ENCODE assay signal across 19 cellular contexts in the genomic region with DNA sequence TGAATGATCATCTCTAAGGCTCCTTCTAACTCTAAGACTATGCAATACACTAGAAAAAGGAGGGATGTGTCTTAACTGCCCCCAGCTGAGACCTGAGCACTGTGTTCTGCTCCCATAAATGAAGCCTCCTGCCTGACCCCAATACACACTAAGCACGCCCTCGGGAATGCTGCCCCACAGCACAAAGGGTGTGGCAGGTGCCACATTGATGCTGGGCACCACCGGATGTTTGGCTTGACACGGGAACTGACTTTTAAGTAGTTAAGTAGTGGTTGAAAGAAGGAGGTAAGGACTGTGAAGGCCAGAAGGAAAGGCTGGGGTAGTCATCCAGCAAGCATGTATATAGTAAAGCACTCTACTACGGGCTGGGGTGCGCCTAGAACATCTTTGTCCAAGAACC. TPM values are rescaled to one million over a fixed set of nuclear protein-coding genes. Genes with fewer than 3 reads are reported as not detected.
DNase-seq lines count a peak whose midpoint lies in the region; ATAC-seq and TF ChIP-seq lines count a peak whose summit lies in the region.
"Had no signal": no experiment of that assay in that cellular context is flagged by ENCODE, and none has a peak within 500 bp of the region (broad histone marks: within the 10 kb centered on the region; RNA-seq: fewer than 3 reads in every experiment).

No MANE protein-coding gene starts in this region.

- ATAC-seq in left ventricle myocardium superior: no peak
- no peak for ATAC-seq in left cardiac atrium
- no peak for ATAC-seq in HG02884 (IDR thresholded peaks at IDR 0.05; ENCODE audit: unreplicated experiment)
- ATAC-seq: GM12878, SK-N-SH treated with all-trans-retinoic acid at 6 μM for 48 hours had no signal

- intact Hi-C loops in left ventricle myocardium superior (cut with micrococcal nuclease): no loop called here
- intact Hi-C loops in left cardiac atrium (cut with DNase I): no loop called here

- peak overlapping the region in 3 of 5 donors; percentile 41 to 78 (median 69) for H3K4me3 Mint-ChIP-seq in immature natural killer cell
- no peak overlapping the region for H3K4me3 Mint-ChIP-seq in activated naive CD8-positive, alpha-beta T cell treated with anti-CD3 and anti-CD28 coated beads for 36 hours
- H3K4me3 Mint-ChIP-seq: H9 had no signal

- no peaks in the 10 kb centered on the region for H3K9me3 Mint-ChIP-seq in immature natural killer cell
- no peaks in the 10 kb centered on the region for H3K9me3 Mint-ChIP-seq in activated naive CD8-positive, alpha-beta T cell treated with anti-CD3 and anti-CD28 coated beads for 36 hours
- H3K9me3 Mint-ChIP-seq: H9 had no signal

- peak overlapping the region in 4 of 6 donors; percentile 62 to 90 (median 71) for H3K27ac Mint-ChIP-seq in immature natural killer cell
- no peak overlapping the region for H3K27ac Mint-ChIP-seq in activated naive CD8-positive, alpha-beta T cell treated with anti-CD3 and anti-CD28 coated beads for 36 hours
- H3K27ac Mint-ChIP-seq: H9 had no signal

- H3K4me3 ChIP-seq in foreskin fibroblast (ENCODE audit: low read depth in 1 of 2, low read length in 2 of 2): no peak overlapping the region
- H3K4me3 ChIP-seq: GM12878 had no signal

- no peaks in the 10 kb centered on the region for H3K36me3 Mint-ChIP-seq in immature natural killer cell
- H3K36me3 Mint-ChIP-seq in activated naive CD8-positive, alpha-beta T cell treated with anti-CD3 and anti-CD28 coated beads for 36 hours: no peaks in the 10 kb centered on the region

- peaks cover 0 to 37% of the 10 kb centered on the region in 2 donors for H3K4me1 Mint-ChIP-seq in immature natural killer cell
- peaks cover 10% of the 10 kb centered on the region for H3K4me1 Mint-ChIP-seq in activated naive CD8-positive, alpha-beta T cell treated with anti-CD3 and anti-CD28 coated beads for 36 hours

- peaks cover 6 to 14% (median 13%) of the 10 kb centered on the region in 3 donors for H3K27me3 Mint-ChIP-seq in immature natural killer cell (ENCODE audit: low read depth in 3 of 3)
- H3K27me3 Mint-ChIP-seq in activated naive CD8-positive, alpha-beta T cell treated with anti-CD3 and anti-CD28 coated beads for 36 hours: peaks cover 22% of the 10 kb centered on the region

- DNase-seq in left ventricle myocardium superior (peak; percentile 7), left cardiac atrium (no peak), NCI-H510A treated with DMSO at 0.1 percent for 48 hours (lab: John Stamatoyannopoulos, UW) (peak; percentile 45), immature natural killer cell (peak in 1 of 3 donors; percentile 16), foreskin fibroblast (no peak)
- no peak for DNase-seq in activated naive CD8-positive, alpha-beta T cell treated with anti-CD3 and anti-CD28 coated beads for 36 hours
- DNase-seq: H9, MM.1S, NCI-H1092 treated with DMSO at 0.1 percent for 48 hours, NCI-H146, NCI-H2029 treated with DMSO at 0.1 percent for 48 hours, NCI-H774 had no signal

- TF ChIP-seq CTCF in foreskin fibroblast (IDR thresholded peaks at IDR 0.05; ENCODE audit: low read depth, low read length): no peak

RNA-seq across cellular contexts. Expression of gene GSDMA, which starts 4.0 kb away (rescaled TPM):
- total RNA-seq in left ventricle myocardium superior (0.52 TPM), left cardiac atrium (1 to 10 TPM; 1.3 TPM)
- 1 to 10 TPM in 1 of 3 donors, not detected in 2; 2.3 TPM for polyA plus RNA-seq in immature natural killer cell
- total RNA-seq in activated naive CD8-positive, alpha-beta T cell treated with anti-CD3 and anti-CD28 coated beads for 36 hours: under 1 TPM; 0.14 to 0.16 TPM
- total RNA-seq: A673, GM12878, H9, LHCN-M2, NCI-H460, RPMI7951 had no signal

RNA-seq across cellular contexts. Expression of gene PSMD3, which starts 13.8 kb away (rescaled TPM):
- total RNA-seq in left ventricle myocardium superior (83.4 TPM), left cardiac atrium (10 to 100 TPM; 69.0 to 92.8 TPM)
- 10 to 100 TPM; 47.0 to 59.1 (median 47.7) TPM for polyA plus RNA-seq in immature natural killer cell
- 100 to 1,000 TPM; 173 to 177 TPM for total RNA-seq in activated naive CD8-positive, alpha-beta T cell treated with anti-CD3 and anti-CD28 coated beads for 36 hours

RNA-seq across cellular contexts. Expression of gene LRRC3C, which starts 39.2 kb away (rescaled TPM):
- total RNA-seq in left ventricle myocardium superior (not detected), left cardiac atrium (not detected)
- polyA plus RNA-seq in immature natural killer cell: not detected
- not detected for total RNA-seq in activated naive CD8-positive, alpha-beta T cell treated with anti-CD3 and anti-CD28 coated beads for 36 hours
- total RNA-seq: A673, GM12878, H9, LHCN-M2, NCI-H460, RPMI7951 had no signal
- polyA plus RNA-seq: GM12878 had no signal

RNA-seq across cellular contexts. Expression of gene ORMDL3, which starts 39.4 kb away (rescaled TPM):
- total RNA-seq in left ventricle myocardium superior (35.6 TPM), left cardiac atrium (10 to 100 TPM; 39.7 to 50.4 TPM)
- polyA plus RNA-seq in immature natural killer cell: 100 to 1,000 TPM in 1 of 3 donors, 10 to 100 TPM in 2; 44.1 to 154 (median 63.8) TPM
- total RNA-seq in activated naive CD8-positive, alpha-beta T cell treated with anti-CD3 and anti-CD28 coated beads for 36 hours: 10 to 100 TPM; 59.1 to 62.3 TPM

RNA-seq across cellular contexts. Expression of gene GSDMB, which starts 48.3 kb away (rescaled TPM):
- total RNA-seq in left ventricle myocardium superior: 2.6 TPM
- 1 to 10 TPM; 2.4 to 4.2 TPM for total RNA-seq in left cardiac atrium
- polyA plus RNA-seq in immature natural killer cell: 1 to 10 TPM in 2 of 3 donors, under 1 TPM in 1; 0.13 to 2.4 (median 2.1) TPM
- 1 to 10 TPM; 7.6 to 8.7 TPM for total RNA-seq in activated naive CD8-positive, alpha-beta T cell treated with anti-CD3 and anti-CD28 coated beads for 36 hours

Comparison
In these comparisons a context has a peak if more than half of its experiments do, and no peak if none do; other contexts are left out.
1. DNase-seq: peak in left ventricle myocardium superior (single experiment) and NCI-H510A treated with DMSO at 0.1 percent for 48 hours (single experiment); none in left cardiac atrium (single experiment), foreskin fibroblast (0 of 2) and activated naive CD8-positive, alpha-beta T cell treated with anti-CD3 and anti-CD28 coated beads for 36 hours (single experiment).